In the genomic region with DNA sequence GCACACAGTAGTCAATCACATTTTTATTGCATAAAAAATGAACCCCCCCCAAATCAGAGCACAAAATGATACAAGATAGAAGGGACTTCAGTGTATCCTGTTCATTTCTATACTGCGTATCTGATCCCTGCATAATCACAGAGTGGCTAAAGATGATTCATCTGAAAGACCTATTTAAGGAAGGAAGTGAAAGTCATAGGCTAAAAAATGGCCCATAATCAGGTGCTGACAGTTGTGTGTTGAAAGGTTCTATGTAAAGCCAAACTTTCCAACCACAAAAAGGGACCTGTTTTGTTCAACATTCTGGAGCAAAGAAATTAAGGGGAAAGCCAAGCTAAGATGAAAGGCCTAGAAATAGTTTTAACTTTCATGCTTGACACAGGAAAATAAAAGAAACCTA, we compare ENCODE assay signal across 8 cellular contexts.
DNase-seq lines count a peak whose midpoint lies in the region; ATAC-seq and TF ChIP-seq lines count a peak whose summit lies in the region.

No MANE protein-coding gene starts in this region.

- no peaks in the 10 kb centered on the region for H3K36me3 ChIP-seq in CD4-positive, CD25-positive, alpha-beta regulatory T cell (ENCODE audit: control insufficient read depth, insufficient read depth, low read length)
- H3K36me3 ChIP-seq in osteoblast (ENCODE audit: insufficient read depth, low read length) (no peaks in the 10 kb centered on the region), esophagus muscularis mucosa (no peaks in the 10 kb centered on the region)

- TF ChIP-seq CTCF in osteoblast (IDR thresholded peaks at IDR 0.05; ENCODE audit: extremely low read depth, low read depth, low read length) (no peak), esophagus muscularis mucosa (IDR thresholded peaks at IDR 0.05) (no peak)

- 26% methylated on average over 1 of the region's 1 CpG for WGBS in esophagus muscularis mucosa

- H3K4me3 Mint-ChIP-seq in CD4-positive, CD25-positive, alpha-beta regulatory T cell: no peak overlapping the region
- no peak overlapping the region for H3K4me3 Mint-ChIP-seq in T-helper 17 cell

- intact Hi-C loops in esophagus muscularis mucosa (cut with DNase I): no loop called here

- H4K20me1 ChIP-seq in osteoblast (ENCODE audit: insufficient read depth, low read length): no peaks in the 10 kb centered on the region

- TF ChIP-seq EP300 in esophagus muscularis mucosa (IDR thresholded peaks at IDR 0.05): no peak

- H3K27ac Mint-ChIP-seq in CD4-positive, CD25-positive, alpha-beta regulatory T cell: no peak overlapping the region
- H3K27ac Mint-ChIP-seq in T-helper 17 cell: peak overlapping the region; percentile 99

- no peak overlapping the region for H3K4me3 ChIP-seq in CD4-positive, CD25-positive, alpha-beta regulatory T cell (ENCODE audit: low read depth, low read length)
- H3K4me3 ChIP-seq in osteoblast (ENCODE audit: insufficient read depth, low read length): no peak overlapping the region
- no peak overlapping the region for H3K4me3 ChIP-seq in esophagus muscularis mucosa

- no peak overlapping the region for H2AFZ ChIP-seq in osteoblast (ENCODE audit: low read length)

- no peak for TF ChIP-seq POLR2A in esophagus muscularis mucosa (IDR thresholded peaks at IDR 0.05; ENCODE audit: low read depth)

- H3K27me3 ChIP-seq in CD4-positive, CD25-positive, alpha-beta regulatory T cell (ENCODE audit: control insufficient read depth, insufficient read depth, low read length): no peaks in the 10 kb centered on the region
- H3K27me3 ChIP-seq in osteoblast (ENCODE audit: insufficient read depth, low read length) (no peaks in the 10 kb centered on the region), esophagus muscularis mucosa (no peaks in the 10 kb centered on the region)

- H3K79me2 ChIP-seq in osteoblast (ENCODE audit: insufficient read depth, low read length): no peaks in the 10 kb centered on the region

- H3K4me2 ChIP-seq in osteoblast (ENCODE audit: insufficient read depth, low read length): no peak overlapping the region

- H3K9me3 Mint-ChIP-seq in CD4-positive, CD25-positive, alpha-beta regulatory T cell: peaks cover 0 to 2% (median 0%) of the 10 kb centered on the region in 7 donors

- ATAC-seq in CD4-positive, CD25-positive, alpha-beta regulatory T cell (ENCODE audit: low read depth in 2 of 2): peak; percentile 49 to 53
- ATAC-seq in GM19351 (IDR thresholded peaks at IDR 0.05; ENCODE audit: unreplicated experiment) (peak; percentile 89), HG03175 (IDR thresholded peaks at IDR 0.05; ENCODE audit: unreplicated experiment) (peak; percentile 90), T-helper 17 cell (peak; percentile 67)

- H3K9me3 ChIP-seq in CD4-positive, CD25-positive, alpha-beta regulatory T cell (ENCODE audit: control insufficient read depth in 2 of 2, low read length in 2 of 2): no peaks in the 10 kb centered on the region
- H3K9me3 ChIP-seq in T-helper 17 cell (ENCODE audit: control insufficient read depth, low read length, poor library complexity, severe bottlenecking): no peaks in the 10 kb centered on the region
- H3K9me3 ChIP-seq in osteoblast (ENCODE audit: low read depth, low read length): no peaks in the 10 kb centered on the region
- H3K9me3 ChIP-seq in esophagus muscularis mucosa: no peaks in the 10 kb centered on the region

- H3K4me1 Mint-ChIP-seq in CD4-positive, CD25-positive, alpha-beta regulatory T cell: peaks cover 22 to 42% (median 34%) of the 10 kb centered on the region in 4 donors
- peaks cover 42% of the 10 kb centered on the region for H3K4me1 Mint-ChIP-seq in T-helper 17 cell

- peaks cover 2% of the 10 kb centered on the region for H3K36me3 Mint-ChIP-seq in CD4-positive, CD25-positive, alpha-beta regulatory T cell
- H3K36me3 Mint-ChIP-seq in T-helper 17 cell (ENCODE audit: low read depth): no peaks in the 10 kb centered on the region

- H3K27me3 Mint-ChIP-seq in CD4-positive, CD25-positive, alpha-beta regulatory T cell: no peaks in the 10 kb centered on the region
- H3K27me3 Mint-ChIP-seq in T-helper 17 cell: no peaks in the 10 kb centered on the region

- no peak for DNase-seq in CD4-positive, CD25-positive, alpha-beta regulatory T cell
- DNase-seq in T-helper 17 cell (no peak), osteoblast (ENCODE audit: insufficient read length, low spot score, missing footprints) (peak; percentile 49), NCI-H2227 (lab: John Stamatoyannopoulos, UW; ENCODE audit: unreplicated experiment) (no peak), esophagus muscularis mucosa (ENCODE audit: extremely low spot score) (no peak)
- DNase-seq in activated CD8-positive, alpha-beta memory T cell treated with anti-CD3 and anti-CD28 coated beads, Interleukin-2, amount 50 U/mL, for 48 hours: no peak

- H3K27ac ChIP-seq in CD4-positive, CD25-positive, alpha-beta regulatory T cell (ENCODE audit: insufficient read depth, low read length, poor library complexity, severe bottlenecking): no peak overlapping the region
- H3K27ac ChIP-seq in osteoblast (ENCODE audit: low read depth, low read length) (no peak overlapping the region), esophagus muscularis mucosa (replicated peaks in 1 of 4) (no peak overlapping the region)

- peaks cover 13% of the 10 kb centered on the region for H3K4me1 ChIP-seq in CD4-positive, CD25-positive, alpha-beta regulatory T cell (ENCODE audit: control insufficient read depth, insufficient read depth, low read length, poor library complexity, severe bottlenecking)
- H3K4me1 ChIP-seq in osteoblast (ENCODE audit: insufficient read depth, low read length) (no peaks in the 10 kb centered on the region), esophagus muscularis mucosa (peaks cover 0 to 12% (median 7%) of the 10 kb centered on the region in 4 donors)
